Comparison of ENCODE assay signal across 19 cellular contexts in genomic region chr18:67692811-67693210, GRCh38.
"Had no signal": no experiment of that assay in that cellular context is flagged by ENCODE, and none has a peak within 500 bp of the region (broad histone marks: within the 10 kb centered on the region; RNA-seq: fewer than 3 reads in every experiment).

No MANE protein-coding gene starts in this region.

- H3K4me1 ChIP-seq: colonic mucosa, heart left ventricle, suprapubic skin, upper lobe of left lung, uterus had no signal

- DNase-seq: colonic mucosa; effector CD4-positive, alpha-beta T cell; endodermal cell; erythroblast; heart left ventricle; hippocampal formation; kidney glomerular epithelial cell; mesendoderm; naive thymus-derived CD8-positive, alpha-beta T cell; posterior cingulate gyrus; small intestine; stimulated activated CD4-positive, alpha-beta T cell treated with anti-CD3 and anti-CD28 coated beads, Interleukin-12 subunit alpha, Interleukin-12 subunit beta, amount 100 ng/mL, for 4 hours; stimulated activated naive CD4-positive, alpha-beta T cell treated with Interleukin-2 at 50 U/mL for 16 hours; tibial artery; upper lobe of left lung; uterus had no signal

- H3K4me3 ChIP-seq: colonic mucosa, heart left ventricle, suprapubic skin, tibial artery, upper lobe of left lung, uterus had no signal

- ATAC-seq: heart left ventricle; naive thymus-derived CD8-positive, alpha-beta T cell; sciatic nerve had no signal

- H3K27me3 ChIP-seq: colonic mucosa, heart left ventricle, neutrophil, suprapubic skin, tibial artery, upper lobe of left lung, uterus had no signal

- H3K27ac ChIP-seq: colonic mucosa, heart left ventricle, neutrophil, suprapubic skin, tibial artery, upper lobe of left lung, uterus had no signal

- H3K9me3 ChIP-seq: colonic mucosa, neutrophil, suprapubic skin, tibial artery, uterus had no signal

- H3K4me3 Mint-ChIP-seq: endodermal cell; naive thymus-derived CD8-positive, alpha-beta T cell had no signal

- H3K4me1 Mint-ChIP-seq: naive thymus-derived CD8-positive, alpha-beta T cell had no signal

- H3K36me3 ChIP-seq: colonic mucosa, heart left ventricle, neutrophil, suprapubic skin, tibial artery, upper lobe of left lung, uterus had no signal
